ENCODE assay signal across 15 cellular contexts in the genomic region with DNA sequence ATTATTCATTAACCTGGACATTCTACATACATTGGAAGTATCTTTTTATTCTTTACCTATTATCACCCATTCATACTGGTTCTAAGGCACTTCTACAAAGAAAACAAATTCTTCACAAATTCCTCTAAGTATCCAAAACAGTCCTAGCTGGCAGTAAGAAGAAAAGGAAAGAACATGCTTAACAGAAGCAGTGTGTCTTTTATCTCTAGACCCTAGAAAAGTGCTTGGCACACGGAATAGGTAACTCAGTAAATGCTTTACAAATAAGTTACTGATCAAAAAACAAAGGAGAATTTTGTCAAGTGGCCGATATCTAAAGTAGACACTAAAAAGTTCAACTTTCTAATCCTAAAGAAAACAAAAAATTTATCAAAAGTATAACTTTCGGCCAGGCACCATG. TPM values are rescaled to one million over a fixed set of nuclear protein-coding genes. Genes with fewer than 3 reads are reported as not detected.
DNase-seq lines count a peak whose midpoint lies in the region; ATAC-seq, FAIRE-seq and TF ChIP-seq lines count a peak whose summit lies in the region.
"Had no signal": no experiment of that assay in that cellular context is flagged by ENCODE, and none has a peak within 500 bp of the region (broad histone marks: within the 10 kb centered on the region; RNA-seq: fewer than 3 reads in every experiment).

No MANE protein-coding gene starts in this region.

- H3K27ac ChIP-seq in pancreas, result peak overlapping the region in 1 of 4 donors; percentile 45
- peak overlapping the region; percentile 57 to 82 (median 68) for H3K27ac ChIP-seq in gastrocnemius medialis
- no peak overlapping the region for H3K27ac ChIP-seq in CD8-positive, alpha-beta T cell (ENCODE audit: low read depth, low read length)
- no peak overlapping the region for H3K27ac ChIP-seq in heart right ventricle
- H3K27ac ChIP-seq: BLaER1 treated with 17β-estradiol and CSF1 and Interleukin-3, amounts not matched to agents 10 nM and 100 nM; HL-60 had no signal

- no peaks in the 10 kb centered on the region for H3K9me3 Mint-ChIP-seq in CD8-positive, alpha-beta T cell
- no peaks in the 10 kb centered on the region for H3K9me3 Mint-ChIP-seq in type B pancreatic cell
- H3K9me3 Mint-ChIP-seq: CD4-positive, CD25-positive, alpha-beta regulatory T cell; GM23338 had no signal

- DNase-seq in RCC 7860 (ENCODE audit: low spot score) (no peak), kidney tubule cell (ENCODE audit: low spot score) (peak; percentile 26), pancreas (no peak), gastrocnemius medialis (no peak), cerebellum (ENCODE audit: low spot score) (no peak), type B pancreatic cell (ENCODE audit: extremely low spot score, unreplicated experiment) (no peak), heart right ventricle (no peak)
- DNase-seq in CD8-positive, alpha-beta T cell, result no peak
- DNase-seq: CD4-positive, CD25-positive, alpha-beta regulatory T cell; DMS79; H7 had no signal

- no peaks in the 10 kb centered on the region for H3K27me3 Mint-ChIP-seq in CD8-positive, alpha-beta T cell (ENCODE audit: low read depth)
- no peaks in the 10 kb centered on the region for H3K27me3 Mint-ChIP-seq in type B pancreatic cell
- H3K27me3 Mint-ChIP-seq: CD4-positive, CD25-positive, alpha-beta regulatory T cell had no signal

- FAIRE-seq in RCC 7860 (lab: Jason Lieb, UNC) (peak; percentile 82), pancreas (lab: Jason Lieb, UNC) (no peak)
- FAIRE-seq: GM12891 had no signal

- TF ChIP-seq POLR2A in gastrocnemius medialis (IDR thresholded peaks at IDR 0.05), result no peak

- H3K4me1 Mint-ChIP-seq in CD8-positive, alpha-beta T cell (ENCODE audit: low read depth), result peaks cover 10% of the 10 kb centered on the region
- peaks cover 10% of the 10 kb centered on the region for H3K4me1 Mint-ChIP-seq in type B pancreatic cell (ENCODE audit: unreplicated experiment)

- POLR2A ChIA-PET in CD8-positive, alpha-beta T cell (lab: Charles Lee), result no interaction called here

- intact Hi-C loops in pancreas (cut with DNase I) (no loop called here), gastrocnemius medialis (cut with DNase I; ENCODE audit: low total_unique reads) (no loop called here), heart right ventricle (cut with DNase I) (no loop called here)
- intact Hi-C loops in CD8-positive, alpha-beta T cell (cut with DNase I, micrococcal nuclease), result no loop called here

- peaks cover 10% of the 10 kb centered on the region for H3K36me3 Mint-ChIP-seq in CD8-positive, alpha-beta T cell
- H3K36me3 Mint-ChIP-seq in type B pancreatic cell, result peaks cover 22% of the 10 kb centered on the region

- H3K27me3 ChIP-seq in pancreas (no peaks in the 10 kb centered on the region), gastrocnemius medialis (no peaks in the 10 kb centered on the region), heart right ventricle (no peaks in the 10 kb centered on the region)
- no peaks in the 10 kb centered on the region for H3K27me3 ChIP-seq in CD8-positive, alpha-beta T cell (ENCODE audit: insufficient read depth, low read length)
- H3K27me3 ChIP-seq: BLaER1 treated with 17β-estradiol and CSF1 and Interleukin-3, amounts not matched to agents 10 nM and 100 nM had no signal

- TF ChIP-seq CTCF in pancreas (IDR thresholded peaks at IDR 0.05) (no peak), gastrocnemius medialis (IDR thresholded peaks at IDR 0.05 in 4 of 5, conservative IDR thresholded peaks at IDR 0.05 in 1 of 5) (no peak), type B pancreatic cell (conservative IDR thresholded peaks at IDR 0.05) (no peak), heart right ventricle (IDR thresholded peaks at IDR 0.05) (no peak)
- no peak for TF ChIP-seq CTCF in CD8-positive, alpha-beta T cell (IDR thresholded peaks at IDR 0.05)

- H3K9me3 ChIP-seq in pancreas, result no peaks in the 10 kb centered on the region
- no peaks in the 10 kb centered on the region for H3K9me3 ChIP-seq in gastrocnemius medialis
- no peaks in the 10 kb centered on the region for H3K9me3 ChIP-seq in CD8-positive, alpha-beta T cell (ENCODE audit: low read length)
- H3K9me3 ChIP-seq in heart right ventricle, result no peaks in the 10 kb centered on the region
- H3K9me3 ChIP-seq: BLaER1 treated with 17β-estradiol and CSF1 and Interleukin-3, amounts not matched to agents 10 nM and 100 nM had no signal

- CTCF ChIA-PET in CD8-positive, alpha-beta T cell (lab: Charles Lee), result no interaction called here

- no peak overlapping the region for H3K27ac Mint-ChIP-seq in CD8-positive, alpha-beta T cell
- no peak overlapping the region for H3K27ac Mint-ChIP-seq in type B pancreatic cell
- H3K27ac Mint-ChIP-seq: CD4-positive, CD25-positive, alpha-beta regulatory T cell; GM23338 had no signal

- ATAC-seq in pancreas, result peak in 3 of 4 donors; percentile 23 to 55 (median 45)
- ATAC-seq in gastrocnemius medialis, result no peak
- ATAC-seq in CD8-positive, alpha-beta T cell, result no peak
- ATAC-seq in heart right ventricle, result no peak
- ATAC-seq: GM23338 had no signal

- peaks cover 0 to 34% (median 11%) of the 10 kb centered on the region in 3 donors for H3K4me1 ChIP-seq in pancreas
- H3K4me1 ChIP-seq in gastrocnemius medialis, result peaks cover 44 to 48% of the 10 kb centered on the region in 2 donors
- no peaks in the 10 kb centered on the region for H3K4me1 ChIP-seq in CD8-positive, alpha-beta T cell (ENCODE audit: insufficient read depth, low read length)
- H3K4me1 ChIP-seq in heart right ventricle, result peaks cover 0 to 10% (median 4%) of the 10 kb centered on the region in 9 donors
- H3K4me1 ChIP-seq: BLaER1 treated with 17β-estradiol and CSF1 and Interleukin-3, amounts not matched to agents 10 nM and 100 nM had no signal

- in situ Hi-C loops in gastrocnemius medialis (cut with MboI; ENCODE audit: low sequenced_read_pairs in 4 of 4), result no loop called here

- H3K36me3 ChIP-seq in pancreas (no peaks in the 10 kb centered on the region), gastrocnemius medialis (peaks cover 0 to 7% of the 10 kb centered on the region in 2 donors), heart right ventricle (peaks cover 0 to 13% (median 0%) of the 10 kb centered on the region in 9 donors)
- no peaks in the 10 kb centered on the region for H3K36me3 ChIP-seq in CD8-positive, alpha-beta T cell (ENCODE audit: insufficient read depth, low read length)

- H3K4me3 ChIP-seq in pancreas, result no peak overlapping the region
- no peak overlapping the region for H3K4me3 ChIP-seq in gastrocnemius medialis
- no peak overlapping the region for H3K4me3 ChIP-seq in CD8-positive, alpha-beta T cell (ENCODE audit: low read depth, low read length)
- no peak overlapping the region for H3K4me3 ChIP-seq in heart right ventricle
- H3K4me3 ChIP-seq: BLaER1 treated with 17β-estradiol and CSF1 and Interleukin-3, amounts not matched to agents 10 nM and 100 nM; GM23338 had no signal

- WGBS in pancreas, 2 donors, result 14 to 23% methylated on average over 3 of the region's 3 CpGs
- WGBS in heart right ventricle, 2 donors, result 94 to 96% methylated on average over 3 of the region's 3 CpGs

- no peak overlapping the region for H3K4me3 Mint-ChIP-seq in CD8-positive, alpha-beta T cell
- no peak overlapping the region for H3K4me3 Mint-ChIP-seq in type B pancreatic cell
- H3K4me3 Mint-ChIP-seq: CD4-positive, CD25-positive, alpha-beta regulatory T cell; GM23338 had no signal

RNA-seq across cellular contexts. Expression of gene TSC22D1, which starts 32.7 kb away (rescaled TPM):
- total RNA-seq in pancreas (10 to 100 TPM; 16.8 to 43.2 (median 30.2) TPM), gastrocnemius medialis (100 to 1,000 TPM; 119 to 325 (median 193) TPM), cerebellum (174 TPM), type B pancreatic cell (ENCODE audit: low replicate concordance) (83.6 and 132 TPM in 2 replicates), heart right ventricle (100 to 1,000 TPM in 8 of 10 donors, 10 to 100 TPM in 2; 87.2 to 200 (median 129) TPM)
- polyA plus RNA-seq in pancreas (10 to 100 TPM; 19.8 to 49.9 TPM), heart right ventricle (10 to 100 TPM; 48.5 to 82.4 TPM)
- total RNA-seq in CD8-positive, alpha-beta T cell, result 10 to 100 TPM; 22.2 to 23.6 TPM

Comparison
In these comparisons a context has a peak if more than half of its experiments do, and no peak if none do; other contexts are left out.
1. ATAC-seq: peak in pancreas (3 of 4); none in gastrocnemius medialis (0 of 2), CD8-positive, alpha-beta T cell (single experiment) and heart right ventricle (0 of 8).
2. H3K27ac ChIP-seq: peak in gastrocnemius medialis (4 of 4); none in CD8-positive, alpha-beta T cell (single experiment) and heart right ventricle (0 of 10).